Comparison of ENCODE assay signal across 9 cellular contexts in the genomic region with DNA sequence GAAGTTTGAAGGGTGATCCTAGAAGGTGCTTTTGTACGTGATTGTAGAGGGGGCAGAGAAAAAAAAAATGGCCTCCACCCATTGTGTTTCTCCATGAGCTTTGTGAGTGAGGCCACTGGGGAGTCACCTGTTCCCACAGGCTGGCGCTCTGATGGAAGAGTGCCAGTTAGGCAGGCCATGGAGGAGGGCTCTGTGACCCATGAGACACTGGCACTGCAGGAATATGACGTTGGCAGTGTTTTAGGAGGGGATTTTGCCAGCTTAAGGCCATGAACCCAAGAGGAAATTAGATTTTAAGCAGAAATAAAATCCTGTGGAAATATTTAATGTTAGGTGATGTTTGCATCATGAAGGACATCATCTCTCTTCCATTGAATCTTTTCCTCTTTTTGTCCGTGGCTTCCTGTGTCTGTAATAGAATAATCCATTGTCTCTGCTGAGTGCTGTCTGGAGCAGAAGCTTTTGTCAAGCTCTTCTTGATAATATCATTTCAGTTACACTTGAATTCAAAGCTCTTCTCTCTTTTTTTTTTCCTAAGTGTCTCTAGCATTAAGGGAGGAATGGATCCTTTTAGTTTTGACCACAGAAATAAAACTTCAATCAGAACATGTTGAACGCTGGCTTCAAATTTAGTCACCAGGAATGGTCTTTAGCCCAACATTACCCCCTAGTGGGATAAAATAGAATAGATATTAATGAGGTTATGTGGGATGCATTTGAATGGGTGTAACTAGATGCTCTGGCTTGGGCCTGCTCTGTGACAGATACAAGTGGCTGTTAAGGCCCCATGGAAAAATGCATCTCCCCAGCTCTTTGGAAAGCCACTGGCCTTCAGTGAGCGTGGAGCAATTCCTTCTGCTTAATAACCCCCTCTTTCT. TPM values are rescaled to one million over a fixed set of nuclear protein-coding genes. Genes with fewer than 3 reads are reported as not detected.
DNase-seq lines count a peak whose midpoint lies in the region; ATAC-seq, FAIRE-seq and TF ChIP-seq lines count a peak whose summit lies in the region.
"Had no signal": no experiment of that assay in that cellular context is flagged by ENCODE, and none has a peak within 500 bp of the region (broad histone marks: within the 10 kb centered on the region; RNA-seq: fewer than 3 reads in every experiment).

No MANE protein-coding gene starts in this region.

- peak; percentile 69 for TF ChIP-seq CTCF in D721Med (IDR thresholded peaks at IDR 0.05; ENCODE audit: insufficient read depth, missing control alignments)
- TF ChIP-seq CTCF in MCF 10A (IDR thresholded peaks at IDR 0.05; ENCODE audit: unreplicated experiment), result peak; percentile 70
- TF ChIP-seq CTCF in upper lobe of left lung (IDR thresholded peaks at IDR 0.05), result peak in 5 of 6 experiments; percentile 36 to 59 (median 46)

- no peaks in the 10 kb centered on the region for H3K9me3 Mint-ChIP-seq in MCF 10A (ENCODE audit: unreplicated experiment)

- no peak overlapping the region for H3K27ac Mint-ChIP-seq in MCF 10A (ENCODE audit: low read depth, unreplicated experiment)

- no peaks in the 10 kb centered on the region for H3K36me3 Mint-ChIP-seq in MCF 10A (ENCODE audit: insufficient read depth, unreplicated experiment)

- CTCF ChIA-PET in MCF 10A (lab: Yijun Ruan, JAX), result interaction anchor here (0.6 to 5.0 kb wide), 50 partner anchors 8 to 1807 kb away, joined by 3 to 99 read pairs (median 4); a partner anchor contains a TSS

- POLR2A ChIA-PET in MCF 10A (lab: Yijun Ruan, JAX), result interaction anchor here (0.6 to 1.2 kb wide), 4 partner anchors 209 to 249 kb away, joined by 3 to 4 read pairs (median 4); a partner anchor contains a TSS

- no peak for TF ChIP-seq EP300 in upper lobe of left lung (IDR thresholded peaks at IDR 0.05)

- FAIRE-seq in D721Med (lab: Jason Lieb, UNC), result peak; percentile 81

- 39 to 41% methylated on average over 6 of the region's 6 CpGs for WGBS in upper lobe of left lung, 2 donors

- H3K4me3 Mint-ChIP-seq in MCF 10A (ENCODE audit: unreplicated experiment), result no peak overlapping the region

- peak; percentile 72 for ATAC-seq in GM19452 (IDR thresholded peaks at IDR 0.05; ENCODE audit: unreplicated experiment)
- peak; percentile 81 for ATAC-seq in HG03469 (IDR thresholded peaks at IDR 0.05; ENCODE audit: unreplicated experiment)
- peak; percentile 73 to 75 for ATAC-seq in upper lobe of left lung (ENCODE audit: low FRiP score in 2 of 2)

- H3K27me3 Mint-ChIP-seq in MCF 10A (ENCODE audit: insufficient read depth, unreplicated experiment), result no peaks in the 10 kb centered on the region

- no peaks in the 10 kb centered on the region for H3K27me3 ChIP-seq in upper lobe of left lung
- H3K27me3 ChIP-seq: neutrophil had no signal

- peaks cover 6% of the 10 kb centered on the region for H3K4me1 Mint-ChIP-seq in MCF 10A (ENCODE audit: insufficient read depth, unreplicated experiment)

- H3K27ac ChIP-seq in upper lobe of left lung, result peak overlapping the region in 2 of 4 donors; percentile 30 to 32
- H3K27ac ChIP-seq: neutrophil had no signal

- DNase-seq in D721Med (ENCODE audit: insufficient read length, low spot score) (peak; percentile 46), NCI-H510A (lab: John Stamatoyannopoulos, UW) (peak; percentile 34), MCF 10A (ENCODE audit: unreplicated experiment) (peak; percentile 66), left kidney (ENCODE audit: low read depth, low spot score) (peak; percentile 87), upper lobe of left lung (no peak)
- DNase-seq in stimulated activated CD4-positive, alpha-beta T cell treated with anti-CD3 and anti-CD28 coated beads, Interleukin-1b, Interleukin-23, amount 100 ng/mL, for 48 hours, result no peak

- intact Hi-C loops in MCF 10A (cut with micrococcal nuclease), result loop anchor here (1.0 to 10.0 kb wide), 6 partner anchors 242 to 952 kb away; no protein-coding TSS in a partner anchor

- H3K9me3 ChIP-seq in upper lobe of left lung, result no peaks in the 10 kb centered on the region
- H3K9me3 ChIP-seq: neutrophil had no signal

- no peaks in the 10 kb centered on the region for H3K36me3 ChIP-seq in upper lobe of left lung
- H3K36me3 ChIP-seq: neutrophil had no signal

- peaks cover 0 to 6% (median 5%) of the 10 kb centered on the region in 4 donors for H3K4me1 ChIP-seq in upper lobe of left lung

- no peak for TF ChIP-seq POLR2A in upper lobe of left lung (IDR thresholded peaks at IDR 0.05)

- no peak overlapping the region for H3K4me3 ChIP-seq in upper lobe of left lung

- no TSS peak for BruUV-seq in MCF 10A (replicated peaks; lab: Mats Ljungman, UMichigan)

RNA-seq across cellular contexts. Expression of a gene that starts 41.0 kb away (rescaled TPM):
- total RNA-seq in MCF 10A (2022) (not detected in 2 replicates), upper lobe of left lung (not detected)

Comparison
In these comparisons a context has a peak if more than half of its experiments do, and no peak if none do; other contexts are left out.
1. DNase-seq: peak in D721Med (single experiment), NCI-H510A (single experiment), MCF 10A (single experiment) and left kidney (single experiment); none in upper lobe of left lung (0 of 2) and stimulated activated CD4-positive, alpha-beta T cell treated with anti-CD3 and anti-CD28 coated beads, Interleukin-1b, Interleukin-23, amount 100 ng/mL, for 48 hours (single experiment).
2. Peak in every context shown above with its lines, with median percentiles within 50 percentile points of each other: CTCF ChIP-seq and ATAC-seq.